Comparison of ENCODE assay signal across 8 cellular contexts in genomic region chr15:100131321-100132224, GRCh38.
DNase-seq lines count a peak whose midpoint lies in the region; ATAC-seq lines count a peak whose summit lies in the region.

No MANE protein-coding gene starts in this region.

- H3K27ac Mint-ChIP-seq in activated naive CD8-positive, alpha-beta T cell treated with anti-CD3 and anti-CD28 coated beads for 36 hours, result no peak overlapping the region

- DNase-seq in SIG-M5 treated with dmso at 0.1 percent for 504 hours (lab: John Stamatoyannopoulos, UW; ENCODE audit: unreplicated experiment) (peak; percentile 4), SIG-M5 (lab: John Stamatoyannopoulos, UW) (no peak), left kidney (ENCODE audit: low read depth, low spot score) (peak; percentile 57), CD1c-positive myeloid dendritic cell (ENCODE audit: extremely low spot score) (no peak), SHP77 (lab: John Stamatoyannopoulos, UW) (no peak)
- DNase-seq in activated naive CD8-positive, alpha-beta T cell treated with anti-CD3 and anti-CD28 coated beads for 36 hours, result peak; percentile 52

- peaks cover 0 to 3% (median 0%) of the 10 kb centered on the region in 5 donors for H3K4me1 ChIP-seq in subcutaneous abdominal adipose tissue (ENCODE audit: control insufficient read depth in 5 of 5, insufficient read depth in 5 of 5, low read length in 5 of 5)

- no peaks in the 10 kb centered on the region for H3K9me3 ChIP-seq in subcutaneous abdominal adipose tissue (ENCODE audit: control insufficient read depth in 5 of 5, low read length in 5 of 5)

- peaks cover 3% of the 10 kb centered on the region for H3K36me3 Mint-ChIP-seq in activated naive CD8-positive, alpha-beta T cell treated with anti-CD3 and anti-CD28 coated beads for 36 hours

- no peak overlapping the region for H3K27ac ChIP-seq in subcutaneous abdominal adipose tissue (ENCODE audit: low read depth, low read length)

- H3K27me3 ChIP-seq in subcutaneous abdominal adipose tissue (ENCODE audit: control insufficient read depth in 5 of 5, insufficient read depth in 4 of 5, low read length in 5 of 5), result no peaks in the 10 kb centered on the region

- H3K4me3 Mint-ChIP-seq in activated naive CD8-positive, alpha-beta T cell treated with anti-CD3 and anti-CD28 coated beads for 36 hours, result no peak overlapping the region

- no peaks in the 10 kb centered on the region for H3K9me3 Mint-ChIP-seq in activated naive CD8-positive, alpha-beta T cell treated with anti-CD3 and anti-CD28 coated beads for 36 hours

- peaks cover 6% of the 10 kb centered on the region for H3K4me1 Mint-ChIP-seq in activated naive CD8-positive, alpha-beta T cell treated with anti-CD3 and anti-CD28 coated beads for 36 hours

- no peaks in the 10 kb centered on the region for H3K36me3 ChIP-seq in subcutaneous abdominal adipose tissue (ENCODE audit: control insufficient read depth in 5 of 5, insufficient read depth in 5 of 5, low read length in 5 of 5)

- H3K4me3 ChIP-seq in subcutaneous abdominal adipose tissue (ENCODE audit: low read depth in 1 of 5, low read length in 5 of 5), result peak overlapping the region; percentile 32 to 56 (median 52)

- H3K9ac ChIP-seq in subcutaneous abdominal adipose tissue (ENCODE audit: low read length in 5 of 5), result no peak overlapping the region

- no peaks in the 10 kb centered on the region for H3K27me3 Mint-ChIP-seq in activated naive CD8-positive, alpha-beta T cell treated with anti-CD3 and anti-CD28 coated beads for 36 hours

- no peak for ATAC-seq in GM18873 (IDR thresholded peaks at IDR 0.05; ENCODE audit: low FRiP score, unreplicated experiment)

Comparison
In these comparisons a context has a peak if more than half of its experiments do, and no peak if none do; other contexts are left out.
1. DNase-seq: peak in SIG-M5 treated with dmso at 0.1 percent for 504 hours (single experiment), activated naive CD8-positive, alpha-beta T cell treated with anti-CD3 and anti-CD28 coated beads for 36 hours (single experiment) and left kidney (single experiment); none in SIG-M5 (single experiment), CD1c-positive myeloid dendritic cell (single experiment) and SHP77 (0 of 2).